ENCODE assay signal across 18 cellular contexts in the genomic region with DNA sequence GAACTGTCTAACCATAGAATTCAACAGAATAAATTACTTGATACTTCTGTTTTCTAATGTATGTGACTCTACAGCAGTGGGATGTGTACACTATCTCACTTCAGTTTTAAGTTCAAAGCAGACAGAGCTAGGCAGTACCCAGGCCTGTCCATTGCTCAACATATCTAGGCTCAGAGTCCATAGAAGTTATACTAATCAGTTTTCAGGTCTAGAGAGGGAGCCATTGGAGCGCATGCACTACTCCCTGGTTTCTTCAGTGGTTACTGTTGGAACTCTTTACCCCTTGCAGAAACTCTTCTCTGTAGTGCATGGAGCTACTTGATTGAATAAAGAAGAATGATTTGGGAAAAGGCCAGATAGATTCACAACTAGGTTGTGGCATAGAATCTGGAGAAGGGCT. TPM values are rescaled to one million over a fixed set of nuclear protein-coding genes. Genes with fewer than 3 reads are reported as not detected.
DNase-seq lines count a peak whose midpoint lies in the region; ATAC-seq and TF ChIP-seq lines count a peak whose summit lies in the region.
"Had no signal": no experiment of that assay in that cellular context is flagged by ENCODE, and none has a peak within 500 bp of the region (broad histone marks: within the 10 kb centered on the region; RNA-seq: fewer than 3 reads in every experiment).

No MANE protein-coding gene starts in this region.

- H3K4me3 ChIP-seq in esophagus squamous epithelium (no peak overlapping the region), sigmoid colon (no peak overlapping the region)
- H3K4me3 ChIP-seq: MG63 had no signal

- H3K9me3 ChIP-seq in esophagus squamous epithelium: no peaks in the 10 kb centered on the region
- H3K9me3 ChIP-seq in sigmoid colon: no peaks in the 10 kb centered on the region

- H3K27ac ChIP-seq in esophagus squamous epithelium (peak overlapping the region; percentile 49 to 75 (median 64)), sigmoid colon (no peak overlapping the region)

- CTCF ChIA-PET in activated CD8-positive, alpha-beta T cell treated with anti-CD3 and anti-CD28 coated beads for 36 hours (lab: Charles Lee): interaction anchor here (1.3 kb wide), 1 partner anchor 16 kb away, joined by 6 read pairs; no protein-coding TSS in a partner anchor

- H3K4me3 Mint-ChIP-seq in CD14-positive monocyte: peak overlapping the region; percentile 56 to 85
- H3K4me3 Mint-ChIP-seq in activated CD8-positive, alpha-beta T cell treated with anti-CD3 and anti-CD28 coated beads for 36 hours: no peak overlapping the region
- H3K4me3 Mint-ChIP-seq: activated T-cell treated with anti-CD3 and anti-CD28 coated beads, Interleukin-2, amount 50 U/mL, for 24 hours; nephron progenitor cell had no signal

- H3K36me3 Mint-ChIP-seq in CD14-positive monocyte: peaks cover 21 to 41% of the 10 kb centered on the region in 2 donors
- no peaks in the 10 kb centered on the region for H3K36me3 Mint-ChIP-seq in activated CD8-positive, alpha-beta T cell treated with anti-CD3 and anti-CD28 coated beads for 36 hours (ENCODE audit: low read depth)

- H3K27ac Mint-ChIP-seq in CD14-positive monocyte: peak overlapping the region; percentile 79 to 92 (median 90)
- no peak overlapping the region for H3K27ac Mint-ChIP-seq in activated CD8-positive, alpha-beta T cell treated with anti-CD3 and anti-CD28 coated beads for 36 hours
- H3K27ac Mint-ChIP-seq: activated T-cell treated with anti-CD3 and anti-CD28 coated beads, Interleukin-2, amount 50 U/mL, for 24 hours; nephron progenitor cell had no signal

- peaks cover 4 to 47% (median 10%) of the 10 kb centered on the region in 3 donors for H3K4me1 ChIP-seq in esophagus squamous epithelium
- H3K4me1 ChIP-seq in sigmoid colon: peaks cover 0 to 19% (median 9%) of the 10 kb centered on the region in 4 donors

- DNase-seq in CD14-positive monocyte (ENCODE audit: low spot score) (no peak), MV-4-11 (lab: John Stamatoyannopoulos, UW) (peak; percentile 59), esophagus squamous epithelium (lab: John Stamatoyannopoulos, UW) (no peak), omental fat pad (ENCODE audit: low spot score) (no peak), sigmoid colon (no peak)
- DNase-seq in activated CD8-positive, alpha-beta T cell treated with anti-CD3 and anti-CD28 coated beads for 36 hours: no peak
- DNase-seq: activated CD4-positive, alpha-beta T cell treated with anti-CD3 and anti-CD28 coated beads, Interleukin-2, amount 50 U/mL, for 4 hours; activated naive CD4-positive, alpha-beta T cell treated with anti-CD3 and anti-CD28 coated beads, Interleukin-2, amount 50 U/mL, for 16 hours; activated T-cell treated with anti-CD3 and anti-CD28 coated beads, Interleukin-2, amount 50 U/mL, for 24 hours; cortex of kidney; MG63; NCI-H2081 treated with DMSO at 0.1 percent for 48 hours; NCI-H526; nephron progenitor cell; stimulated activated CD4-positive, alpha-beta T cell treated with anti-CD3 and anti-CD28 coated beads, Interleukin-2, amount 100 ng/mL, for 24 hours had no signal

- POLR2A ChIA-PET in activated CD8-positive, alpha-beta T cell treated with anti-CD3 and anti-CD28 coated beads for 36 hours (lab: Charles Lee): no interaction called here

- H3K36me3 ChIP-seq in esophagus squamous epithelium (no peaks in the 10 kb centered on the region), sigmoid colon (no peaks in the 10 kb centered on the region)
- H3K36me3 ChIP-seq: MG63 had no signal

- ATAC-seq in omental fat pad (ENCODE audit: low FRiP score): peak; percentile 44
- ATAC-seq in activated CD8-positive, alpha-beta T cell treated with anti-CD3 and anti-CD28 coated beads for 36 hours: no peak
- no peak for ATAC-seq in GM21360 (IDR thresholded peaks at IDR 0.05; ENCODE audit: unreplicated experiment)
- no peak for ATAC-seq in GM18909 (IDR thresholded peaks at IDR 0.05; ENCODE audit: poor library complexity, unreplicated experiment)
- ATAC-seq: Panc1 had no signal

- 82 to 88% methylated on average over 1 of the region's 1 CpG for whole genome bisulfite sequencing in esophagus squamous epithelium, 2 donors
- WGBS in sigmoid colon, 2 donors: 93% methylated on average over 1 of the region's 1 CpG

- TF ChIP-seq POLR2A in esophagus squamous epithelium (IDR thresholded peaks at IDR 0.05) (no peak), sigmoid colon (IDR thresholded peaks at IDR 0.05) (no peak)

- no peak for TF ChIP-seq CTCF in CD14-positive monocyte (IDR thresholded peaks at IDR 0.05)
- no peak for TF ChIP-seq CTCF in esophagus squamous epithelium (IDR thresholded peaks at IDR 0.05)
- no peak for TF ChIP-seq CTCF in omental fat pad (IDR thresholded peaks at IDR 0.05)
- TF ChIP-seq CTCF in activated CD8-positive, alpha-beta T cell treated with anti-CD3 and anti-CD28 coated beads for 36 hours (IDR thresholded peaks at IDR 0.05): no peak
- no peak for TF ChIP-seq CTCF in sigmoid colon (IDR thresholded peaks at IDR 0.05)

- H3K4me1 Mint-ChIP-seq in CD14-positive monocyte: peaks cover 50% of the 10 kb centered on the region
- H3K4me1 Mint-ChIP-seq in activated CD8-positive, alpha-beta T cell treated with anti-CD3 and anti-CD28 coated beads for 36 hours (ENCODE audit: low read depth): no peaks in the 10 kb centered on the region
- H3K4me1 Mint-ChIP-seq: nephron progenitor cell had no signal

- TF ChIP-seq EP300 in sigmoid colon (IDR thresholded peaks at IDR 0.05): no peak

- intact Hi-C loops in CD14-positive monocyte (cut with micrococcal nuclease) (no loop called here), esophagus squamous epithelium (cut with DNase I) (no loop called here), sigmoid colon (cut with DNase I) (no loop called here)
- intact Hi-C loops in activated CD8-positive, alpha-beta T cell treated with anti-CD3 and anti-CD28 coated beads for 36 hours (cut with micrococcal nuclease): no loop called here

- H3K27me3 ChIP-seq in esophagus squamous epithelium (no peaks in the 10 kb centered on the region), sigmoid colon (no peaks in the 10 kb centered on the region)
- H3K27me3 ChIP-seq: MG63 had no signal

- no peaks in the 10 kb centered on the region for H3K27me3 Mint-ChIP-seq in CD14-positive monocyte (ENCODE audit: low read depth in 3 of 3)
- H3K27me3 Mint-ChIP-seq in activated CD8-positive, alpha-beta T cell treated with anti-CD3 and anti-CD28 coated beads for 36 hours: peaks cover 1% of the 10 kb centered on the region
- H3K27me3 Mint-ChIP-seq: activated T-cell treated with anti-CD3 and anti-CD28 coated beads, Interleukin-2, amount 50 U/mL, for 24 hours had no signal

- no peaks in the 10 kb centered on the region for H3K9me3 Mint-ChIP-seq in CD14-positive monocyte
- H3K9me3 Mint-ChIP-seq in activated CD8-positive, alpha-beta T cell treated with anti-CD3 and anti-CD28 coated beads for 36 hours: no peaks in the 10 kb centered on the region
- H3K9me3 Mint-ChIP-seq: activated T-cell treated with anti-CD3 and anti-CD28 coated beads, Interleukin-2, amount 50 U/mL, for 24 hours; nephron progenitor cell had no signal

RNA-seq across cellular contexts. Expression of gene CD36, which starts 4.4 kb away (rescaled TPM):
- polyA plus RNA-seq in CD14-positive monocyte (1,000 to 10,000 TPM; 1,135 to 1,210 TPM), sigmoid colon (100 to 1,000 TPM in 1 of 3 donors, 10 to 100 TPM in 2; 21.6 to 126 (median 30.0) TPM)
- total RNA-seq in esophagus squamous epithelium (10 to 100 TPM in 2 of 4 donors, 1 to 10 TPM in 2; 1.2 to 85.5 (median 11.0) TPM), omental fat pad (1,000 to 10,000 TPM in 3 of 4 donors, 100 to 1,000 TPM in 1; 897 to 4,046 (median 2,509) TPM), sigmoid colon (100 to 1,000 TPM in 2 of 4 donors, 10 to 100 TPM in 2; 35.6 to 114 (median 82.4) TPM)
- not detected for total RNA-seq in activated CD8-positive, alpha-beta T cell treated with anti-CD3 and anti-CD28 coated beads for 36 hours

Comparison
In these comparisons a context has a peak if more than half of its experiments do, and no peak if none do; other contexts are left out.
1. H3K27ac ChIP-seq: peak in esophagus squamous epithelium (4 of 4); none in sigmoid colon (0 of 4).
2. RNA of gene CD36, which starts 4.4 kb away (total RNA-seq): 897 to 4,046 TPM in omental fat pad; 35.6 to 114 TPM in sigmoid colon, 1.2 to 85.5 TPM in esophagus squamous epithelium and not detected in activated CD8-positive, alpha-beta T cell treated with anti-CD3 and anti-CD28 coated beads for 36 hours; every median in the first group is over 4 times any median in the second.